Comparison of ENCODE assay signal across 8 cellular contexts in the genomic region with DNA sequence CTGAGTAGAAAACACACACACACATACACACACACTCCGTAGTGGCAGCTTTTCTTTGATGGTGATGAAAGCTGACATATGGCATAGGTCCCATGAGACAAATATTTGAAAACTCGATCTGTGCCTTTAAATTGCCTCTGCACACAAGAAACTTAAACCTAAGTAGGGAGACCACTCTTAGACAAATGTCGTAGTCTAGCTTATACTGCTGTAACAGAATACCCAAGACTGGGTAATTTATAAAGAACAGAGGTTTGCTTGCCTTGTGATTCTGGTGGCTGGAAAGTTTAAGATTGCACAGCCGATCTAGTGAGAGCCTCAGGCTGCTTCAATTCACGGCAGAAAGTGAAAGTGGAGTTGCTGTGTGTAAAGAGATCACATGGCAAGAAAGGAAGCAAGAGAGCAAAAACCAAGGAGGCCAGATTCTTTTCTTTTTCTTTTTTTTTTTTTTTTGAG.
DNase-seq lines count a peak whose midpoint lies in the region; ATAC-seq, FAIRE-seq and TF ChIP-seq lines count a peak whose summit lies in the region.

No MANE protein-coding gene starts in this region.

- H3K27ac ChIP-seq in coronary artery = no peak overlapping the region
- H3K27ac ChIP-seq in neutrophil = peak overlapping the region; percentile 35

- no peaks in the 10 kb centered on the region for H3K36me3 ChIP-seq in neutrophil

- H3K4me1 ChIP-seq in neutrophil (ENCODE audit: control insufficient read depth in 1 of 2, insufficient read depth in 1 of 2, low read depth in 1 of 2, low read length in 1 of 2) = peaks cover 5 to 11% of the 10 kb centered on the region in 2 experiments

- no peak for TF ChIP-seq CTCF in coronary artery (IDR thresholded peaks at IDR 0.05)
- TF ChIP-seq CTCF in neutrophil (IDR thresholded peaks at IDR 0.05) = no peak

- peak; percentile 65 for DNase-seq in ELR (ENCODE audit: low read depth)
- DNase-seq in NAMALWA (ENCODE audit: low spot score) = peak; percentile 34
- DNase-seq in coronary artery (ENCODE audit: low spot score) = no peak
- no peak for DNase-seq in activated CD8-positive, alpha-beta memory T cell treated with anti-CD3 and anti-CD28 coated beads for 24 hours
- DNase-seq in activated effector memory CD4-positive, alpha-beta T cell treated with anti-CD3 and anti-CD28 coated beads, Interleukin-2, amount 50 U/mL, for 16 hours = no peak
- no peak for DNase-seq in H54 (ENCODE audit: insufficient read length, low spot score)

- FAIRE-seq in H54 (lab: Jason Lieb, UNC) = no peak

- no peak for TF ChIP-seq POLR2A in H54 (IDR thresholded peaks at IDR 0.05; ENCODE audit: low read depth, low read length)

- ATAC-seq in GM21723 (IDR thresholded peaks at IDR 0.05; ENCODE audit: unreplicated experiment) = peak; percentile 81

- peak overlapping the region; percentile 58 for H3K4me3 ChIP-seq in coronary artery
- peak overlapping the region in 1 of 2 experiments; percentile 15 for H3K4me3 ChIP-seq in neutrophil (ENCODE audit: low read depth in 1 of 2, low read length in 1 of 2)

- no peaks in the 10 kb centered on the region for H3K9me3 ChIP-seq in neutrophil

- H3K27me3 ChIP-seq in neutrophil = no peaks in the 10 kb centered on the region

Comparison
In these comparisons a context has a peak if more than half of its experiments do, and no peak if none do; other contexts are left out.
1. DNase-seq: peak in ELR (single experiment) and NAMALWA (single experiment); none in coronary artery (single experiment), activated CD8-positive, alpha-beta memory T cell treated with anti-CD3 and anti-CD28 coated beads for 24 hours (single experiment), activated effector memory CD4-positive, alpha-beta T cell treated with anti-CD3 and anti-CD28 coated beads, Interleukin-2, amount 50 U/mL, for 16 hours (single experiment) and H54 (single experiment).